In genomic region chr5:159536626-159537025, GRCh38 we compare ENCODE assay signal across 27 cellular contexts.
"Had no signal": no experiment of that assay in that cellular context is flagged by ENCODE, and none has a peak within 500 bp of the region (broad histone marks: within the 10 kb centered on the region; RNA-seq: fewer than 3 reads in every experiment).

No MANE protein-coding gene starts in this region.

- H3K36me3 ChIP-seq: esophagus squamous epithelium, heart right ventricle, left lung, neural progenitor cell, right atrium auricular region, stomach, thyroid gland, vagina had no signal

- H3K27me3 ChIP-seq: esophagus squamous epithelium, heart right ventricle, left lung, neural progenitor cell, right atrium auricular region, stomach, thyroid gland, vagina had no signal

- H3K4me3 ChIP-seq: esophagus squamous epithelium, heart right ventricle, left lung, neural progenitor cell, right atrium auricular region, stomach, thyroid gland, vagina had no signal

- H3K9me3 ChIP-seq: esophagus squamous epithelium, left lung, right atrium auricular region, stomach, thyroid gland, vagina had no signal

- H3K9me3 Mint-ChIP-seq: effector memory CD8-positive, alpha-beta T cell; nephron; neural progenitor cell; stimulated activated effector memory CD8-positive, alpha-beta T cell treated with anti-CD3 and anti-CD28 coated beads, Interleukin-12 subunit alpha, Interleukin-12 subunit beta, amount 100 ng/mL, for 72 hours had no signal

- H2AFZ ChIP-seq: neural progenitor cell, parathyroid adenoma had no signal

- H3K4me2 ChIP-seq: neural progenitor cell had no signal

- H3K36me3 Mint-ChIP-seq: naive thymus-derived CD4-positive, alpha-beta T cell; neural progenitor cell; stimulated activated effector memory CD8-positive, alpha-beta T cell treated with anti-CD3 and anti-CD28 coated beads, Interleukin-12 subunit alpha, Interleukin-12 subunit beta, amount 100 ng/mL, for 72 hours had no signal

- DNase-seq: effector memory CD8-positive, alpha-beta T cell; erythroblast; esophagus squamous epithelium; glutamatergic neuron; heart right ventricle; hippocampal formation; left cardiac atrium; left lung; mesendoderm; midbrain; naive thymus-derived CD4-positive, alpha-beta T cell; stimulated activated CD4-positive, alpha-beta T cell treated with anti-CD3 and anti-CD28 coated beads, Interleukin-2, amount 100 ng/mL, for 24 hours; stimulated activated CD4-positive, alpha-beta T cell treated with anti-CD3 and anti-CD28 coated beads, Interleukin-4, amount 100 ng/mL, for 24 hours; stimulated activated naive CD4-positive, alpha-beta T cell treated with Interleukin-2 at 50 U/mL for 16 hours; stomach; thyroid gland; trophoblast cell had no signal

- H3K4me3 Mint-ChIP-seq: effector memory CD8-positive, alpha-beta T cell; naive thymus-derived CD4-positive, alpha-beta T cell; nephron; neural progenitor cell; stimulated activated effector memory CD8-positive, alpha-beta T cell treated with anti-CD3 and anti-CD28 coated beads, Interleukin-12 subunit alpha, Interleukin-12 subunit beta, amount 100 ng/mL, for 72 hours had no signal

- H3K4me1 ChIP-seq: esophagus squamous epithelium, heart right ventricle, left lung, neural progenitor cell, right atrium auricular region, stomach, thyroid gland, vagina had no signal

- ATAC-seq: effector memory CD8-positive, alpha-beta T cell; heart right ventricle; left cardiac atrium; left lung; naive thymus-derived CD4-positive, alpha-beta T cell; sciatic nerve; stimulated activated effector memory CD8-positive, alpha-beta T cell treated with anti-CD3 and anti-CD28 coated beads, Interleukin-12 subunit alpha, Interleukin-12 subunit beta, amount 100 ng/mL, for 72 hours had no signal

- H3K27me3 Mint-ChIP-seq: progenitor cell of endocrine pancreas had no signal

- H3K79me2 ChIP-seq: parathyroid adenoma had no signal

- H3K4me1 Mint-ChIP-seq: nephron; neural progenitor cell; stimulated activated effector memory CD8-positive, alpha-beta T cell treated with anti-CD3 and anti-CD28 coated beads, Interleukin-12 subunit alpha, Interleukin-12 subunit beta, amount 100 ng/mL, for 72 hours had no signal

- H3K27ac ChIP-seq: esophagus squamous epithelium, heart right ventricle, left lung, neural progenitor cell, parathyroid adenoma, right atrium auricular region, stomach, thyroid gland, vagina had no signal

- H3K27ac Mint-ChIP-seq: effector memory CD8-positive, alpha-beta T cell; nephron; neural progenitor cell; progenitor cell of endocrine pancreas; stimulated activated effector memory CD8-positive, alpha-beta T cell treated with anti-CD3 and anti-CD28 coated beads, Interleukin-12 subunit alpha, Interleukin-12 subunit beta, amount 100 ng/mL, for 72 hours had no signal

- H3K9ac ChIP-seq: neural progenitor cell, parathyroid adenoma had no signal

- FAIRE-seq: endometrium, islet of Langerhans had no signal
